In genomic region chr4:153676491-153676890, GRCh38 we compare ENCODE assay signal across 24 cellular contexts. TPM values are rescaled to one million over a fixed set of nuclear protein-coding genes. Genes with fewer than 3 reads are reported as not detected.
A peak's percentile ranks its signal among the peaks of the same experiment; 100 is the strongest.
DNase-seq lines count a peak whose midpoint lies in the region; ATAC-seq and TF ChIP-seq lines count a peak whose summit lies in the region.
"Had no signal": no experiment of that assay in that cellular context is flagged by ENCODE, and none has a peak within 500 bp of the region (broad histone marks: within the 10 kb centered on the region; RNA-seq: fewer than 3 reads in every experiment).

No MANE protein-coding gene starts in this region.

- POLR2A ChIA-PET in MCF 10A (lab: Yijun Ruan, JAX): interaction anchor here (0.6 to 1.4 kb wide), 6 partner anchors 13 to 80 kb away, joined by 3 to 18 read pairs (median 6); no protein-coding TSS in a partner anchor

- H3K4me1 Mint-ChIP-seq in MCF 10A (ENCODE audit: insufficient read depth, unreplicated experiment): no peaks in the 10 kb centered on the region
- H3K4me1 Mint-ChIP-seq: B cell, neural crest cell had no signal

- BruUV-seq in MCF 10A (replicated peaks; lab: Mats Ljungman, UMichigan): TSS peak; percentile 92

- H3K27me3 ChIP-seq in breast epithelium (no peaks in the 10 kb centered on the region), foreskin keratinocyte (peaks cover 5% of the 10 kb centered on the region)

- no peak for TF ChIP-seq CTCF in MCF 10A (IDR thresholded peaks at IDR 0.05; ENCODE audit: unreplicated experiment)
- TF ChIP-seq CTCF in breast epithelium (IDR thresholded peaks at IDR 0.05): no peak
- no peak for TF ChIP-seq CTCF in foreskin keratinocyte (conservative IDR thresholded peaks at IDR 0.05)

- H3K4me1 ChIP-seq in breast epithelium (no peaks in the 10 kb centered on the region), foreskin keratinocyte (peaks cover 8% of the 10 kb centered on the region)
- H3K4me1 ChIP-seq: Caco-2, psoas muscle had no signal

- H3K9me3 ChIP-seq in breast epithelium: peaks cover 7 to 11% of the 10 kb centered on the region in 2 donors
- H3K9me3 ChIP-seq: mucosa of descending colon had no signal

- H3K27ac ChIP-seq in breast epithelium (no peak overlapping the region), foreskin keratinocyte (peak overlapping the region; percentile 35)
- H3K27ac ChIP-seq: 22Rv1, psoas muscle, VCaP had no signal

- no peak overlapping the region for H3K4me3 Mint-ChIP-seq in MCF 10A (ENCODE audit: unreplicated experiment)
- H3K4me3 Mint-ChIP-seq: B cell; neural crest cell; stimulated activated naive CD8-positive, alpha-beta T cell treated with anti-CD3 and anti-CD28 coated beads, Interleukin-15, Interleukin-2, amounts not matched to agents 100 ng/mL and 50 ng/mL, for 24 hours; T-helper 1 cell treated with Interleukin-12 subunit alpha and Interleukin-12 subunit beta and Interleukin-4 antibody, amounts not matched to agents 30 μg/mL and 1 μg/mL, for 36 hours had no signal

- intact Hi-C loops in MCF 10A (cut with micrococcal nuclease) (loop anchor here (2.0 kb wide), 1 partner anchor 20 kb away; no protein-coding TSS in a partner anchor), breast epithelium (cut with DNase I; ENCODE audit: low total_unique reads) (no loop called here), left ventricle myocardium superior (cut with micrococcal nuclease) (no loop called here)

- DNase-seq in MCF 10A (ENCODE audit: unreplicated experiment) (peak; percentile 63), breast epithelium (ENCODE audit: low spot score in 2 of 2) (no peak), amniotic epithelial cell (ENCODE audit: low read depth) (peak; percentile 31), foreskin keratinocyte (peak in 1 of 2 donors; percentile 47), left ventricle myocardium superior (no peak), T-helper 2 cell (no peak), iPS-NIHi11 (ENCODE audit: low spot score) (no peak), NCI-H128 (lab: John Stamatoyannopoulos, UW; ENCODE audit: unreplicated experiment) (no peak)
- DNase-seq: activated effector memory CD4-positive, alpha-beta T cell treated with Interleukin-2 at 50 U/mL for 16 hours; Caco-2; caudate nucleus; glutamatergic neuron; mucosa of descending colon; NCI-H1694; NCI-H774; psoas muscle; small intestine; stimulated activated CD4-positive, alpha-beta T cell treated with anti-CD3 and anti-CD28 coated beads, Interleukin-2, amount 100 ng/mL, for 48 hours had no signal

- peak overlapping the region; percentile 23 for H3K27ac Mint-ChIP-seq in MCF 10A (ENCODE audit: low read depth, unreplicated experiment)
- H3K27ac Mint-ChIP-seq: B cell; stimulated activated naive CD8-positive, alpha-beta T cell treated with anti-CD3 and anti-CD28 coated beads, Interleukin-15, Interleukin-2, amounts not matched to agents 100 ng/mL and 50 ng/mL, for 24 hours; T-helper 1 cell treated with Interleukin-12 subunit alpha and Interleukin-12 subunit beta and Interleukin-4 antibody, amounts not matched to agents 30 μg/mL and 1 μg/mL, for 36 hours had no signal

- no peak overlapping the region for H3K4me3 ChIP-seq in breast epithelium
- H3K4me3 ChIP-seq: mucosa of descending colon, psoas muscle had no signal

- TF ChIP-seq POLR2A in breast epithelium (IDR thresholded peaks at IDR 0.05): no peak

- peak; percentile 55 for ATAC-seq in foreskin keratinocyte
- no peak for ATAC-seq in left ventricle myocardium superior
- ATAC-seq: mucosa of descending colon, psoas muscle had no signal

- no peaks in the 10 kb centered on the region for H3K36me3 Mint-ChIP-seq in MCF 10A (ENCODE audit: insufficient read depth, unreplicated experiment)

- no peaks in the 10 kb centered on the region for H3K27me3 Mint-ChIP-seq in MCF 10A (ENCODE audit: insufficient read depth, unreplicated experiment)

- CTCF ChIA-PET in MCF 10A (lab: Yijun Ruan, JAX): interaction anchor here (0.7 to 3.0 kb wide), 4 partner anchors 26 to 74 kb away, joined by 3 to 11 read pairs (median 4); no protein-coding TSS in a partner anchor

- H3K36me3 ChIP-seq in breast epithelium: no peaks in the 10 kb centered on the region

- no peaks in the 10 kb centered on the region for H3K9me3 Mint-ChIP-seq in MCF 10A (ENCODE audit: unreplicated experiment)

RNA-seq across cellular contexts. Expression of gene TLR2, which starts 7.6 kb away (rescaled TPM):
- total RNA-seq in MCF 10A (2022): 0.23 and 0.49 TPM in 2 replicates
- total RNA-seq in breast epithelium: 10 to 100 TPM; 51.7 to 76.8 (median 52.4) TPM
- total RNA-seq in foreskin keratinocyte: 3.5 and 4.4 TPM in 2 replicates
- 2.0 and 2.1 TPM in 2 replicates for polyA plus RNA-seq in foreskin keratinocyte
- total RNA-seq in left ventricle myocardium superior: 4.0 TPM

Comparison
In these comparisons a context has a peak if more than half of its experiments do, and no peak if none do; other contexts are left out.
1. DNase-seq: peak in MCF 10A (single experiment) and amniotic epithelial cell (single experiment); none in breast epithelium (0 of 2), left ventricle myocardium superior (single experiment), T-helper 2 cell (0 of 5), iPS-NIHi11 (single experiment) and NCI-H128 (single experiment).